ENCODE assay signal across 8 cellular contexts in the genomic region with DNA sequence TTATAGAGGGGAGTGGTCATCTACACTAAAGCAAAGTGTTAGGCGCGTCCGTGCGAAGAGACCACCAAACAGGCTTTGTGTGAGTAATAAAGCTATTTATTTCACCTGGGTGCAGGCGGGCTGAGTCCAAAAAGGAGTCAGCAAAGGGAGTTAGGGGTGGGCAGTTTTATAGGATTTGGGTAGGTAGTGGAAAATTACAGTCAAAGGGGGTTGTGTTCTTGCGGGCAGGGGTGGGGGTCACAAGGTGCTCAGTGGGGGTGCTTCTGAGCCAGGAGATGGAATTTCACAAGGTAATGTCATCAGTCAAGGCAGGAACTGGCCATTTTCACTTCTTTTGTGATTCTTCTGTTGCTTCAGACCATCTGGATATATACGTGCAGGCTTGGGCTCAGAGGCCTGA. TPM values are rescaled to one million over a fixed set of nuclear protein-coding genes. Genes with fewer than 3 reads are reported as not detected.
DNase-seq lines count a peak whose midpoint lies in the region; ATAC-seq and TF ChIP-seq lines count a peak whose summit lies in the region.

No MANE protein-coding gene starts in this region.

- H3K9me3 ChIP-seq in adipocyte (ENCODE audit: control insufficient read depth, low read length) (no peaks in the 10 kb centered on the region), left lung (no peaks in the 10 kb centered on the region), tibial artery (no peaks in the 10 kb centered on the region)

- H3K27me3 Mint-ChIP-seq in activated T-cell treated with anti-CD3 and anti-CD28 coated beads, Interleukin-2, amount 50 U/mL, for 24 hours: no peaks in the 10 kb centered on the region

- intact Hi-C loops in left lung (cut with DNase I) (no loop called here), tibial artery (cut with DNase I; ENCODE audit: low total_unique reads) (loop anchor here (2.0 kb wide), 1 partner anchor 54 kb away; a partner anchor contains a TSS)

- H3K4me1 ChIP-seq in adipocyte (ENCODE audit: control insufficient read depth, insufficient read depth, low read length) (peaks cover 51% of the 10 kb centered on the region), left lung (peaks cover 0 to 53% of the 10 kb centered on the region in 2 donors), tibial artery (peaks cover 3 to 38% (median 14%) of the 10 kb centered on the region in 4 donors)

- TF ChIP-seq CTCF in left lung (IDR thresholded peaks at IDR 0.05) (no peak), tibial artery (IDR thresholded peaks at IDR 0.05) (no peak)

- H3K9me3 Mint-ChIP-seq in activated T-cell treated with anti-CD3 and anti-CD28 coated beads, Interleukin-2, amount 50 U/mL, for 24 hours: no peaks in the 10 kb centered on the region

- peak overlapping the region; percentile 96 for H3K4me3 Mint-ChIP-seq in activated T-cell treated with anti-CD3 and anti-CD28 coated beads, Interleukin-2, amount 50 U/mL, for 24 hours

- peak overlapping the region; percentile 92 for H3K4me3 ChIP-seq in adipocyte (ENCODE audit: low read length)
- H3K4me3 ChIP-seq in left lung: peak overlapping the region; percentile 80 to 95
- H3K4me3 ChIP-seq in tibial artery: peak overlapping the region; percentile 79 to 88

- H3K27ac ChIP-seq in left lung (peak overlapping the region; percentile 80 to 90), tibial artery (peak overlapping the region; percentile 82 to 91)

- peaks cover 61% of the 10 kb centered on the region for H3K36me3 Mint-ChIP-seq in activated T-cell treated with anti-CD3 and anti-CD28 coated beads, Interleukin-2, amount 50 U/mL, for 24 hours (ENCODE audit: low read depth)

- peaks cover 52% of the 10 kb centered on the region for H3K4me1 Mint-ChIP-seq in activated T-cell treated with anti-CD3 and anti-CD28 coated beads, Interleukin-2, amount 50 U/mL, for 24 hours (ENCODE audit: low read depth)

- ATAC-seq in left lung (no peak), HG02798 (IDR thresholded peaks at IDR 0.05; ENCODE audit: poor library complexity, unreplicated experiment) (no peak)
- no peak for ATAC-seq in activated CD4-positive, CD25-positive, alpha-beta regulatory T cell treated with anti-CD3 and anti-CD28 coated beads, Interleukin-2, amount 50 U/mL, for 24 hours

- DNase-seq in activated T-cell treated with anti-CD3 and anti-CD28 coated beads, Interleukin-2, amount 50 U/mL, for 24 hours: no peak
- no peak for DNase-seq in activated T-cell treated with anti-CD3 and anti-CD28 coated beads for 4 hours
- DNase-seq in adipocyte (ENCODE audit: low read depth): no peak
- no peak for DNase-seq in left lung
- DNase-seq in tibial artery: no peak
- DNase-seq in amniotic stem cell (lab: John Stamatoyannopoulos, UW): no peak

- H3K27me3 ChIP-seq in adipocyte (replicated peaks; ENCODE audit: control insufficient read depth, insufficient read depth, low read length) (no peaks in the 10 kb centered on the region), left lung (no peaks in the 10 kb centered on the region), tibial artery (no peaks in the 10 kb centered on the region)

- peaks cover 50% of the 10 kb centered on the region for H3K36me3 ChIP-seq in adipocyte (ENCODE audit: control insufficient read depth, insufficient read depth, low read length, severe bottlenecking)
- peaks cover 0 to 43% of the 10 kb centered on the region in 2 donors for H3K36me3 ChIP-seq in left lung
- peaks cover 32 to 45% (median 40%) of the 10 kb centered on the region in 3 donors for H3K36me3 ChIP-seq in tibial artery

- peak overlapping the region; percentile 94 for H3K9ac ChIP-seq in adipocyte (ENCODE audit: low read length)

- peak overlapping the region; percentile 98 for H3K27ac Mint-ChIP-seq in activated T-cell treated with anti-CD3 and anti-CD28 coated beads, Interleukin-2, amount 50 U/mL, for 24 hours

RNA-seq across cellular contexts. Expression of a gene that starts 47.1 kb away (rescaled TPM):
- total RNA-seq in left lung: 1 to 10 TPM; 1.6 to 3.4 TPM

RNA-seq across cellular contexts. Expression of a gene that starts 47.4 kb away (rescaled TPM):
- total RNA-seq in left lung: 10 to 100 TPM; 10.2 to 27.6 TPM

RNA-seq across cellular contexts. Expression of a gene that starts 54.2 kb away (rescaled TPM):
- 100 to 1,000 TPM; 140 to 207 TPM for total RNA-seq in left lung

RNA-seq across cellular contexts. Expression of a gene that starts 54.7 kb away (rescaled TPM):
- not detected for total RNA-seq in left lung
